In the genomic region with DNA sequence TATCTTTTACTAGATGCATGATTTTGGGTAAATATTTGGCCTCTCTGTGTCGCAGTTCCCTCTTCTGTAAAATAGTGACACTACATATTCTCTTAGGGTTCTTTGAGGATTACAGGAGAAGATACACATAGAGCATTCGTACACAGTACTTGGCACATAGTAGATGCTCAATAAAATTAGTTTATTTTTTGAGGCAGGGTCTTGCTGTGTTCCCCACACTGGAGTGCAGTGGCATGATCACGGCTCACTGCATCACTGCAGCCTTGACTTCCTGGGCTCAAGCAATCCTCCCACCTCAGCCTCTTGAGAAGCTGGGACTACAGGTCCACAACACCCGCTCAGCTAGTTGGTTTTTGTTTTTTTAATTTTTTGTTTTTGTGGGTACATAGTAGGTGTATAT, we compare ENCODE assay signal across 1 cellular context.
TF ChIP-seq lines count a peak whose summit lies in the region.

No MANE protein-coding gene starts in this region.

TF ChIP-seq in HCT116, 20 proteins besides CTCF, POLR2A, EP300 and RAD21:
- TF ChIP-seq CEBPB (IDR thresholded peaks at IDR 0.05; ENCODE audit: low read depth) (no peak), CBX3 (IDR thresholded peaks at IDR 0.05; ENCODE audit: low read depth) (no peak)
- TF ChIP-seq, protein P1, sequence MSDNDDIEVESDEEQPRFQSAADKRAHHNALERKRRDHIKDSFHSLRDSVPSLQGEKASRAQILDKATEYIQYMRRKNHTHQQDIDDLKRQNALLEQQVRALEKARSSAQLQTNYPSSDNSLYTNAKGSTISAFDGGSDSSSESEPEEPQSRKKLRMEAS (IDR thresholded peaks at IDR 0.05): no peak
TF ChIP-seq in HCT116: peak in this region for 0.
